25 cellular contexts compared by ENCODE assay signal in the genomic region with DNA sequence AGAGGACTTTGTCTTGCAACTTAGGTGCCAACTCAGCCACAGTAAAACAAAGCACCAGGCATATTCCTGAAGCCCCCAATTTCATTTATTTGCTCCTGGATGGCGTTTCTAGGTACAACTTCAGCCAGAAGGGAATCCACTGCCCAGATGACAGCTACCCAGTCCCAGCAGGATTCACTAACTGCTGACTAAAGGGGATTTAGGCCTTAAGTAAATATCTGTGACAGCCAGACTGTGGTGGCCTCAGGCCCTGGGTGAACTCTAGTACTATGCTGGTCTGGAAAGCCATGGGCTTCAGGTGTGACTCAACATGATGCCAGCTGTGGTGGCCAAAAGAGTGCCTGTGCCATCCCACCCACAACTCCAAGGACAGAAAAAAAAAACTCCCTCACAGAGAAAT.
"Had no signal": no experiment of that assay in that cellular context is flagged by ENCODE, and none has a peak within 500 bp of the region (broad histone marks: within the 10 kb centered on the region; RNA-seq: fewer than 3 reads in every experiment).

No MANE protein-coding gene starts in this region.

- ATAC-seq: effector memory CD8-positive, alpha-beta T cell; foreskin keratinocyte; gastroesophageal sphincter; heart left ventricle; left colon; left lung; left ventricle myocardium superior; lower lobe of right lung; mucosa of descending colon; naive thymus-derived CD8-positive, alpha-beta T cell had no signal

- H3K27me3 Mint-ChIP-seq: dendritic cell treated with granulocyte-macrophage colony-stimulating factor and Interleukin-4, amounts not matched to agents 40 ng/mL and 50 ng/mL, for 4 days; effector memory CD8-positive, alpha-beta T cell; naive B cell; naive thymus-derived CD8-positive, alpha-beta T cell had no signal

- H3K36me3 Mint-ChIP-seq: mesothelial cell of epicardium; naive B cell; naive thymus-derived CD8-positive, alpha-beta T cell had no signal

- H3K4me3 Mint-ChIP-seq: dendritic cell treated with granulocyte-macrophage colony-stimulating factor and Interleukin-4, amounts not matched to agents 40 ng/mL and 50 ng/mL, for 4 days; effector memory CD8-positive, alpha-beta T cell; immature natural killer cell; mesothelial cell of epicardium; naive B cell; naive thymus-derived CD8-positive, alpha-beta T cell had no signal

- H3K9me3 ChIP-seq: lower lobe of right lung had no signal

- H3K4me2 ChIP-seq: hepatocyte had no signal

- H3K36me3 ChIP-seq: esophagus muscularis mucosa, gastroesophageal sphincter, heart left ventricle, left lung, lower lobe of right lung had no signal

- H3K27ac Mint-ChIP-seq: dendritic cell treated with granulocyte-macrophage colony-stimulating factor and Interleukin-4, amounts not matched to agents 40 ng/mL and 50 ng/mL, for 4 days; effector memory CD8-positive, alpha-beta T cell; immature natural killer cell; mesothelial cell of epicardium; naive B cell had no signal

- H3K79me2 ChIP-seq: hepatocyte had no signal

- H3K4me1 Mint-ChIP-seq: immature natural killer cell; mesothelial cell of epicardium; naive B cell; naive thymus-derived CD8-positive, alpha-beta T cell had no signal

- H3K4me3 ChIP-seq: esophagus muscularis mucosa, gastroesophageal sphincter, heart left ventricle, hepatocyte, left lung, lower lobe of right lung, mucosa of descending colon had no signal

- H3K27ac ChIP-seq: esophagus muscularis mucosa, foreskin keratinocyte, gastroesophageal sphincter, heart left ventricle, hepatocyte, left lung, lower lobe of right lung had no signal

- H2AFZ ChIP-seq: hepatocyte had no signal

- H3K27me3 ChIP-seq: esophagus muscularis mucosa, foreskin keratinocyte, gastroesophageal sphincter, heart left ventricle, hepatocyte, left lung had no signal

- DNase-seq: cortex of kidney; effector CD8-positive, alpha-beta T cell; effector memory CD8-positive, alpha-beta T cell; foreskin keratinocyte; heart left ventricle; hypothalamus; immature natural killer cell; islet precursor cell; kidney; kidney glomerular epithelial cell; left colon; left lung; left ventricle myocardium superior; lower lobe of right lung; mesenchymal stem cell; mucosa of descending colon; naive B cell; naive thymus-derived CD8-positive, alpha-beta T cell had no signal

- H3K4me1 ChIP-seq: esophagus muscularis mucosa, foreskin keratinocyte, gastroesophageal sphincter, heart left ventricle, left lung, lower lobe of right lung had no signal

- FAIRE-seq: endothelial cell of umbilical vein, frontal cortex, kidney had no signal
